Comparison of ENCODE assay signal across 8 cellular contexts in the genomic region with DNA sequence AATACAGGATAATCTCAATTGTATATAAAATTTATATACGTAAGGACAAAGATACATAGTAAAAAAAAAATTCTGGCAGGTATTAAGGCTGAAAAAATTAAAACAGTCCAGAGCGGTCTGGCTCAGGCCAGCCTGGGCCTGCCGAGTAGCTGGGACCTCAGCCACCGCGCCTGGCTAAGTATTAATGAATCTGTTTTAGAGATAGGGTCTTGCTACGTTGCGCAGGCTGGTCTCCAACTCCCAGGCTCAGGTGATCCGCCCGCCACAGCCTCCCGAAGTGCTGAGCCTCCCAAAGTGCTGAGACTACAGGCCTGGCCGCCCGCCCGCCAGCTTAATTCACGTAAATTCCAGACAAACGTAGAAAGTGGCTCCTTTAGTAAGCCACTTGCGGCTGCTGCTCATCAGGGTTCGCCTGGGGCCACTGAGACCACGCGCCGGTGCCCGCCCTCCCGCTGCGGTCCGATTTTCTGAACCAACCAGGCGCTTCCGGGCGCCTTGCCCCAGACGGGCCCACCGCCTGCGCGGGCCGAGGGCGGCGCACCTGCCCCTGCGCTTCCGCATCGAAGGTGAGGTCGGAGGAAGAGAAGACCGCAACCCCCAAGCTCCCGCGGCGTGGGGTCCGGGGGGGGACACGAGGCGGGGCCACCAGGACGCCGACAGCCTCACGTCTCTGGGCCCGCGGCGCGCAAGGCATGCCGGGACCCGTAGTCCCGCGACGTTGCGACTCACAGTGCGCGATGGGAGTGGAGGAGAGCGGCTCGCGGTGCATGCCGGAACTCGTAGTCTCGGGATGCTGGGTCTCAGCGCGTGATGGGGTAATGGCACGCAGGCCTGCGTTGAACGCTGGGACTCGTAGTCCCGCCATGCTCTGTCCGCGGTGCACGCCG. TPM values are rescaled to one million over a fixed set of nuclear protein-coding genes. Genes with fewer than 3 reads are reported as not detected.
DNase-seq lines count a peak whose midpoint lies in the region; ATAC-seq and TF ChIP-seq lines count a peak whose summit lies in the region.

No MANE protein-coding gene starts in this region.

- no peaks in the 10 kb centered on the region for H3K27me3 Mint-ChIP-seq in activated T-cell treated with anti-CD3 and anti-CD28 coated beads, Interleukin-2, amount 50 U/mL, for 24 hours

- ATAC-seq in GM21717 (IDR thresholded peaks at IDR 0.05; ENCODE audit: unreplicated experiment) = peak; percentile 94
- ATAC-seq in PC-3 = peak; percentile 92
- peak; percentile 91 for ATAC-seq in mucosa of descending colon

- CTCF ChIA-PET in PC-3 (lab: Charles Lee) = no interaction called here

- H3F3A ChIP-seq in PC-3 (ENCODE audit: low read length, unreplicated experiment) = no peaks in the 10 kb centered on the region

- peak overlapping the region; percentile 98 for H2AFZ ChIP-seq in PC-3 (ENCODE audit: low read length)

- peak overlapping the region; percentile 97 for H3K9ac ChIP-seq in PC-3 (ENCODE audit: low read length)

- peaks cover 78% of the 10 kb centered on the region for H3K36me3 Mint-ChIP-seq in activated T-cell treated with anti-CD3 and anti-CD28 coated beads, Interleukin-2, amount 50 U/mL, for 24 hours (ENCODE audit: low read depth)

- H3K9me3 ChIP-seq in PC-3 (ENCODE audit: low read length) = no peaks in the 10 kb centered on the region
- no peaks in the 10 kb centered on the region for H3K9me3 ChIP-seq in mucosa of descending colon

- peaks cover 63% of the 10 kb centered on the region for H3K79me2 ChIP-seq in PC-3 (ENCODE audit: low read length)

- POLR2A ChIA-PET in PC-3 (lab: Charles Lee; ENCODE audit: unreplicated experiment) = no interaction called here

- H3K4me2 ChIP-seq in PC-3 (ENCODE audit: low read length) = peak overlapping the region; percentile 89

- peak overlapping the region; percentile 85 for H3K4me3 ChIP-seq in Jurkat, Clone E6-1 (ENCODE audit: low read length)
- H3K4me3 ChIP-seq in PC-3 (ENCODE audit: low read length) (peak overlapping the region; percentile 76), epithelial cell of proximal tubule (ENCODE audit: low read depth, low read length) (peak overlapping the region; percentile 94), mucosa of descending colon (peak overlapping the region; percentile 97)

- H3K36me3 ChIP-seq in PC-3 (ENCODE audit: low read depth, low read length) (0 out of 2 replicates have a peak, but pooled peaks cover 3% of the 10 kb centered on the region), mucosa of descending colon (ENCODE audit: low read depth) (no peaks in the 10 kb centered on the region)

- H3K27ac Mint-ChIP-seq in activated T-cell treated with anti-CD3 and anti-CD28 coated beads, Interleukin-2, amount 50 U/mL, for 24 hours = peak overlapping the region; percentile 100

- intact Hi-C loops in PC-3 (cut with micrococcal nuclease) = no loop called here
- intact Hi-C loops in mucosa of descending colon (cut with DNase I, micrococcal nuclease) = no loop called here

- peaks cover 64% of the 10 kb centered on the region for H3K4me1 Mint-ChIP-seq in activated T-cell treated with anti-CD3 and anti-CD28 coated beads, Interleukin-2, amount 50 U/mL, for 24 hours (ENCODE audit: low read depth)

- peak overlapping the region; percentile 91 for H3K4me3 Mint-ChIP-seq in activated T-cell treated with anti-CD3 and anti-CD28 coated beads, Interleukin-2, amount 50 U/mL, for 24 hours

- H3K27me3 ChIP-seq in PC-3 (ENCODE audit: low read length) = no peaks in the 10 kb centered on the region

- no peaks in the 10 kb centered on the region for H3K9me2 ChIP-seq in PC-3 (replicated peaks; ENCODE audit: low read length)

- H4K20me1 ChIP-seq in PC-3 (ENCODE audit: low read length) = peaks cover 35% of the 10 kb centered on the region

- H3K4me1 ChIP-seq in PC-3 (ENCODE audit: insufficient read depth, low read length) (peaks cover 30% of the 10 kb centered on the region), mucosa of descending colon (ENCODE audit: low read depth) (peaks cover 33% of the 10 kb centered on the region)

- DNase-seq in DMS53 (lab: John Stamatoyannopoulos, UW) = peak; percentile 100
- DNase-seq in Jurkat, Clone E6-1 (ENCODE audit: low read depth, low spot score) = peak; percentile 99
- peak; percentile 98 for DNase-seq in PC-3
- DNase-seq in activated T-cell treated with anti-CD3 and anti-CD28 coated beads, Interleukin-2, amount 50 U/mL, for 24 hours = peak; percentile 97
- peak; percentile 81 for DNase-seq in epithelial cell of proximal tubule (ENCODE audit: low read depth)
- DNase-seq in mucosa of descending colon = peak; percentile 98 to 100 (median 98)
- peak; percentile 90 to 97 for DNase-seq in stimulated activated CD8-positive, alpha-beta memory T cell treated with anti-CD3 and anti-CD28 coated beads, Interleukin-4, amount 100 ng/mL, for 1 hour (ENCODE audit: low read depth in 2 of 2, low spot score in 1 of 2)

- H3K27ac ChIP-seq in PC-3 (ENCODE audit: low read length) = peak overlapping the region; percentile 87

- BruUV-seq in PC-3 (replicated peaks; lab: Mats Ljungman, UMichigan) = no TSS peak

- TF ChIP-seq CTCF in PC-3 (conservative IDR thresholded peaks at IDR 0.05; ENCODE audit: low read depth, low read length) (no peak), epithelial cell of proximal tubule (conservative IDR thresholded peaks at IDR 0.05; ENCODE audit: low read depth, low read length) (no peak), mucosa of descending colon (IDR thresholded peaks at IDR 0.05) (no peak)

- H3K9me3 Mint-ChIP-seq in activated T-cell treated with anti-CD3 and anti-CD28 coated beads, Interleukin-2, amount 50 U/mL, for 24 hours = no peaks in the 10 kb centered on the region

RNA-seq across cellular contexts. Expression of a gene that starts 0.7 kb away (rescaled TPM):
- 17.5 TPM for polyA plus RNA-seq in Jurkat, Clone E6-1 (2012; ENCODE audit: insufficient read depth, insufficient read length)
- 31.7 and 39.3 TPM in 2 replicates for total RNA-seq in PC-3 (2014; rRNA removed)
- total RNA-seq in epithelial cell of proximal tubule = 13.9 and 20.4 TPM in 2 replicates
- 10 to 100 TPM; 28.6 to 37.4 (median 30.1) TPM for total RNA-seq in mucosa of descending colon

Comparison
In these comparisons a context has a peak if more than half of its experiments do, and no peak if none do; other contexts are left out.
1. Peak in every context shown above with its lines: DNase-seq, ATAC-seq, H3K4me3 ChIP-seq and H3K27ac ChIP-seq.